In the genomic region with DNA sequence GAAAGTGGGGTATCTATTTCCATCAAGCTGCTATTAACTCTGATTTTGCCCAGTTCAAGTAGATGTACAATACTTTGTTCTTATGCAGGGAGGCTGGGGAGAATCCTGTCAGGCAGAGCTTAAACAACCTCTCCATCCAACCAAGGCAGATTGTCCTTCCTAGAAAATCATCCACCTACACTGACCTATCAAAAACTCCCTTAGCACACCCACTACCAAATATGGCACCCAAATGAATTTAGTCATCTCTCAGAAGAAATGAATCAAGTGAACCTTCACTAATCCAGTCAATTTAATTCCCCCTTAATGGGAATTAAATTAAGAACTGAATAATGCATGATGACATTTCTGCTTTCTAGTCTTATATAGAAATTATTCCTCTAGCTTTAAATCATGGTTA, we compare ENCODE assay signal across 24 cellular contexts. TPM values are rescaled to one million over a fixed set of nuclear protein-coding genes. Genes with fewer than 3 reads are reported as not detected.
DNase-seq lines count a peak whose midpoint lies in the region; ATAC-seq, FAIRE-seq and TF ChIP-seq lines count a peak whose summit lies in the region.
"Had no signal": no experiment of that assay in that cellular context is flagged by ENCODE, and none has a peak within 500 bp of the region (broad histone marks: within the 10 kb centered on the region; RNA-seq: fewer than 3 reads in every experiment).

No MANE protein-coding gene starts in this region.

- H3K27ac ChIP-seq in endothelial cell of umbilical vein (ENCODE audit: insufficient read depth, low read depth, low read length), result no peak overlapping the region
- H3K27ac ChIP-seq: 22Rv1; BLaER1 treated with 17β-estradiol and CSF1 and Interleukin-3, amounts not matched to agents 10 nM and 100 nM had no signal

- BruUV-seq in endothelial cell of umbilical vein (replicated peaks; lab: Mats Ljungman, UMichigan), result no TSS peak

- no peaks in the 10 kb centered on the region for H4K20me1 ChIP-seq in endothelial cell of umbilical vein (replicated peaks; ENCODE audit: control insufficient read depth, extremely low read depth, insufficient read depth, low read length)
- H4K20me1 ChIP-seq: BLaER1 treated with 17β-estradiol and CSF1 and Interleukin-3, amounts not matched to agents 10 nM and 100 nM had no signal

- H3K79me2 ChIP-seq in endothelial cell of umbilical vein (ENCODE audit: control insufficient read depth, insufficient read depth, low read length), result no peaks in the 10 kb centered on the region

- H3K4me2 ChIP-seq in endothelial cell of umbilical vein (ENCODE audit: insufficient read depth, low read length), result no peak overlapping the region
- H3K4me2 ChIP-seq: BLaER1 treated with 17β-estradiol and CSF1 and Interleukin-3, amounts not matched to agents 10 nM and 100 nM; GM23338 had no signal

- H3K36me3 ChIP-seq in endothelial cell of umbilical vein (ENCODE audit: control insufficient read depth in 2 of 2, extremely low read depth in 1 of 2, insufficient read depth in 2 of 2, low read length in 2 of 2), result no peaks in the 10 kb centered on the region
- H3K36me3 ChIP-seq: BE2C; BLaER1 treated with 17β-estradiol and CSF1 and Interleukin-3, amounts not matched to agents 10 nM and 100 nM had no signal

- H3K9ac ChIP-seq in endothelial cell of umbilical vein (replicated peaks; ENCODE audit: extremely low read depth, insufficient read depth, low read length), result no peak overlapping the region
- H3K9ac ChIP-seq: BLaER1 treated with 17β-estradiol and CSF1 and Interleukin-3, amounts not matched to agents 10 nM and 100 nM had no signal

- TF ChIP-seq POLR2A in GM12891 (IDR thresholded peaks at IDR 0.05; ENCODE audit: low read depth, low read length) (no peak), endothelial cell of umbilical vein (IDR thresholded peaks at IDR 0.05; ENCODE audit: low read depth, low read length) (no peak)

- FAIRE-seq in GM12891 (lab: Jason Lieb, UNC) (peak; percentile 35), endothelial cell of umbilical vein (lab: Jason Lieb, UNC) (peak; percentile 26)
- FAIRE-seq: A204.1, D721Med, GM12892 had no signal

- no peak overlapping the region for H2AFZ ChIP-seq in endothelial cell of umbilical vein (ENCODE audit: low read depth, low read length)
- H2AFZ ChIP-seq: GM23338 had no signal

- no peaks in the 10 kb centered on the region for H3K4me1 ChIP-seq in endothelial cell of umbilical vein (ENCODE audit: control insufficient read depth, extremely low read depth, insufficient read depth, low read length)
- H3K4me1 ChIP-seq: BLaER1 treated with 17β-estradiol and CSF1 and Interleukin-3, amounts not matched to agents 10 nM and 100 nM had no signal

- H3K9me3 ChIP-seq in endothelial cell of umbilical vein (replicated peaks; ENCODE audit: control insufficient read depth, insufficient read depth, low read length), result no peaks in the 10 kb centered on the region
- H3K9me3 ChIP-seq: BE2C; BLaER1 treated with 17β-estradiol and CSF1 and Interleukin-3, amounts not matched to agents 10 nM and 100 nM had no signal

- H3K27me3 ChIP-seq in endothelial cell of umbilical vein (ENCODE audit: control insufficient read depth in 2 of 2, insufficient read depth in 2 of 2, low read length in 2 of 2), result peaks cover 2 to 3% of the 10 kb centered on the region in 2 experiments
- H3K27me3 ChIP-seq: BLaER1 treated with 17β-estradiol and CSF1 and Interleukin-3, amounts not matched to agents 10 nM and 100 nM had no signal

- dilution Hi-C loops in endothelial cell of umbilical vein (cut with MboI; ENCODE audit: extremely low pct_ligation_motif_present, low sequenced_read_pairs), result no loop called here

- POLR2A ChIA-PET in endothelial cell of umbilical vein (lab: Charles Lee), result no interaction called here

- CTCF ChIA-PET in endothelial cell of umbilical vein (lab: Charles Lee), result interaction anchor here (1.2 kb wide), 1 partner anchor 34 kb away, joined by 3 read pairs; a partner anchor contains a TSS

- H3K4me3 ChIP-seq in endothelial cell of umbilical vein (replicated peaks in 1 of 3; ENCODE audit: insufficient read depth in 1 of 3, low read depth in 1 of 3, low read length in 3 of 3), result no peak overlapping the region
- H3K4me3 ChIP-seq: BLaER1 treated with 17β-estradiol and CSF1 and Interleukin-3, amounts not matched to agents 10 nM and 100 nM; GM23338 had no signal

- DNase-seq in NCI-H82 (lab: John Stamatoyannopoulos, UW) (peak; percentile 46), NCI-H82 treated with DMSO at 0.1 percent for 48 hours (lab: John Stamatoyannopoulos, UW; ENCODE audit: unreplicated experiment) (no peak), GM12891 (ENCODE audit: insufficient read length, low spot score) (no peak), endothelial cell of umbilical vein (ENCODE audit: low read depth, low spot score) (no peak), SIG-M5 (lab: John Stamatoyannopoulos, UW) (no peak)
- DNase-seq: ACHN; AML-193; BE2C; CD4-positive, alpha-beta T cell; CD8-positive, alpha-beta memory T cell; DMS 273 treated with DMSO at 0.1 percent for 48 hours; DMS79; GF-D8; H9 had no signal

- no peak for ATAC-seq in HG02678 (IDR thresholded peaks at IDR 0.05; ENCODE audit: unreplicated experiment)
- ATAC-seq: GM23338, HCT116 had no signal

- TF ChIP-seq CTCF in endothelial cell of umbilical vein (IDR thresholded peaks at IDR 0.05; ENCODE audit: extremely low read depth in 1 of 2, insufficient read depth in 1 of 2, low read depth in 1 of 2, low read length in 2 of 2), result no peak

- intact Hi-C loops in endothelial cell of umbilical vein (cut with micrococcal nuclease), result no loop called here

- no peaks in the 10 kb centered on the region for H3K9me1 ChIP-seq in endothelial cell of umbilical vein (replicated peaks; ENCODE audit: control insufficient read depth, extremely low read depth, insufficient read depth, low read length)

TF ChIP-seq in GM12891, 5 proteins besides CTCF, POLR2A, EP300 and RAD21:
- TF ChIP-seq TAF1 (IDR thresholded peaks at IDR 0.05; ENCODE audit: low read depth, low read length), result no peak
- no peak for TF ChIP-seq POLR2AphosphoS5 (IDR thresholded peaks at IDR 0.05; ENCODE audit: low read depth, low read length)
- TF ChIP-seq PAX5 (IDR thresholded peaks at IDR 0.05; ENCODE audit: insufficient read depth, low read length, severe bottlenecking), result no peak
- no peak for TF ChIP-seq SPI1 (IDR thresholded peaks at IDR 0.05; ENCODE audit: low read depth, low read length)
- no peak for TF ChIP-seq POU2F2 (IDR thresholded peaks at IDR 0.05; ENCODE audit: low read depth, low read length)

TF ChIP-seq in endothelial cell of umbilical vein, 7 proteins besides CTCF, POLR2A, EP300 and RAD21:
- TF ChIP-seq, protein P1, sequence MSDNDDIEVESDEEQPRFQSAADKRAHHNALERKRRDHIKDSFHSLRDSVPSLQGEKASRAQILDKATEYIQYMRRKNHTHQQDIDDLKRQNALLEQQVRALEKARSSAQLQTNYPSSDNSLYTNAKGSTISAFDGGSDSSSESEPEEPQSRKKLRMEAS (IDR thresholded peaks at IDR 0.05; ENCODE audit: insufficient read depth, insufficient read length), result no peak
- TF ChIP-seq POLR2AphosphoS5 (IDR thresholded peaks at IDR 0.05; ENCODE audit: insufficient read depth, low read depth, low read length) (no peak), FOS (IDR thresholded peaks at IDR 0.05; ENCODE audit: borderline replicate concordance, insufficient read depth, low read length) (no peak), MYC (IDR thresholded peaks at IDR 0.05; ENCODE audit: low read depth, low read length) (no peak), JUN (IDR thresholded peaks at IDR 0.05; ENCODE audit: borderline replicate concordance, insufficient read depth, insufficient read length, low read depth) (no peak), GATA2 (IDR thresholded peaks at IDR 0.05; ENCODE audit: insufficient read depth, insufficient read length, low read depth, low read length) (no peak), EZH2 (IDR thresholded peaks at IDR 0.05; ENCODE audit: borderline replicate concordance, low read depth, low read length, severe bottlenecking) (no peak)

RNA-seq across cellular contexts. Expression of a gene that starts 18.4 kb away (rescaled TPM):
- 0.06 TPM for polyA plus RNA-seq in GM12891 (2012; ENCODE audit: low read depth, missing spikeins)
- not detected in 2 replicates for total RNA-seq in endothelial cell of umbilical vein
- not detected in 2 replicates for polyA plus RNA-seq in endothelial cell of umbilical vein
- not detected in 2 replicates for polyA plus RNA-seq in endothelial cell of umbilical vein (2011; cell fraction: cytosol; rRNA removed)
- polyA plus RNA-seq in endothelial cell of umbilical vein (2011; cell fraction: nucleus; rRNA removed), result not detected in 2 replicates
- polyA plus RNA-seq in endothelial cell of umbilical vein (2012), result not detected in 2 replicates
- 0.15 and 0.68 TPM in 2 replicates for polyA minus RNA-seq in endothelial cell of umbilical vein
- not detected for polyA minus RNA-seq in endothelial cell of umbilical vein (2011; cell fraction: cytosol; rRNA and poly(A)+ RNA removed)
- not detected in 2 replicates for polyA minus RNA-seq in endothelial cell of umbilical vein (2011; cell fraction: nucleus; rRNA and poly(A)+ RNA removed)
- total RNA-seq: G401, GM23338, H4, H9 had no signal
- polyA plus RNA-seq: GM23338 had no signal

RNA-seq across cellular contexts. Expression of a gene that starts 26.8 kb away (rescaled TPM):
- polyA plus RNA-seq in GM12891 (2012; ENCODE audit: low read depth, missing spikeins), result 230 TPM
- 152 and 173 TPM in 2 replicates for total RNA-seq in endothelial cell of umbilical vein
- 5.9 and 13.9 TPM in 2 replicates for polyA plus RNA-seq in endothelial cell of umbilical vein
- 46.4 and 47.0 TPM in 2 replicates for polyA plus RNA-seq in endothelial cell of umbilical vein (2011; cell fraction: cytosol; rRNA removed)
- 20.7 and 29.1 TPM in 2 replicates for polyA plus RNA-seq in endothelial cell of umbilical vein (2011; cell fraction: nucleus; rRNA removed)
- polyA plus RNA-seq in endothelial cell of umbilical vein (2012), result 165 and 251 TPM in 2 replicates
- 12.8 and 21.7 TPM in 2 replicates for polyA minus RNA-seq in endothelial cell of umbilical vein
- 47.4 TPM for polyA minus RNA-seq in endothelial cell of umbilical vein (2011; cell fraction: cytosol; rRNA and poly(A)+ RNA removed)
- polyA minus RNA-seq in endothelial cell of umbilical vein (2011; cell fraction: nucleus; rRNA and poly(A)+ RNA removed), result 17.1 and 20.9 TPM in 2 replicates

RNA-seq across cellular contexts. Expression of a gene that starts 34.1 kb away (rescaled TPM):
- polyA plus RNA-seq in GM12891 (2012; ENCODE audit: low read depth, missing spikeins), result 9.2 TPM
- 10.1 and 10.9 TPM in 2 replicates for total RNA-seq in endothelial cell of umbilical vein
- 10.1 and 11.9 TPM in 2 replicates for polyA plus RNA-seq in endothelial cell of umbilical vein
- polyA plus RNA-seq in endothelial cell of umbilical vein (2011; cell fraction: cytosol; rRNA removed), result 12.2 and 12.6 TPM in 2 replicates
- polyA plus RNA-seq in endothelial cell of umbilical vein (2011; cell fraction: nucleus; rRNA removed), result 23.9 and 26.1 TPM in 2 replicates
- polyA plus RNA-seq in endothelial cell of umbilical vein (2012), result 7.7 and 11.0 TPM in 2 replicates
- 13.1 and 18.7 TPM in 2 replicates for polyA minus RNA-seq in endothelial cell of umbilical vein
- polyA minus RNA-seq in endothelial cell of umbilical vein (2011; cell fraction: cytosol; rRNA and poly(A)+ RNA removed), result 13.0 TPM
- 18.3 and 20.9 TPM in 2 replicates for polyA minus RNA-seq in endothelial cell of umbilical vein (2011; cell fraction: nucleus; rRNA and poly(A)+ RNA removed)
